ENCODE assay signal across 8 cellular contexts in the genomic region with DNA sequence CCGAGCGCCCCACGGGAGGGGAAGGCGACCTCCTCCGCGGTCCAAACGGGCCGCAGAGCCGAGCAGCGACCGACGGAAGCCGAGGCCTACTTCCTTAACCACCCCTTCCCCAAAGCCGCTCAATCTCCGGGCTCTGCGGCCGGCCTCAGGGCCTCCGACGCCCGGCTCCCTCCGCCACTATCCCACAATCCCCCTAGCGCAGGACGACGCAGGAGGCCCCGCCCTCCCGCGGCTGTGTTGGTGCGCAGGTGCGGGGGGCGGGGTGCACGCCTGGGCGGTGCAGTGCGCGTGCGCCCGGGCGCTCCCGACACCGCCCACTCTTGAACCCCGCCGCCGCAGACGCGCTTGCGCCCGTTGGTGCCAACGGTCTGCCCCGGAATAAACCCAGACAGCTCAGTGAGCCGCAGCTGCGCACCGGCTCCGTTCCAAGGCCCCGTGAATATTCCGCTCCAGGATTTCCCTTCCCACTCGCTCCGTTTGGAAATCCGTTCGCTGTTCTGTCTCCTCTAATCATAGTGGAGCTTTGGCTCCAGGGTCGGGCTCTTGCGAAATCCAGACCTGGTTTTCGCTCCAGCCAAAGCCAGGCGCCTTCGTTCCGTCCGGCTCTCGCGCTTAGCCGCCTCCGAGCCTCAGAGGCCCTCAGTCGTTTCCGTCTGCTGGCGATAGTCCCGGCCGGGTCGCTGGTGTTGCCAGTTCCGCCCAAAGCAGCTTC. TPM values are rescaled to one million over a fixed set of nuclear protein-coding genes. Genes with fewer than 3 reads are reported as not detected.
DNase-seq lines count a peak whose midpoint lies in the region; ATAC-seq and TF ChIP-seq lines count a peak whose summit lies in the region.

A gene with protein sequence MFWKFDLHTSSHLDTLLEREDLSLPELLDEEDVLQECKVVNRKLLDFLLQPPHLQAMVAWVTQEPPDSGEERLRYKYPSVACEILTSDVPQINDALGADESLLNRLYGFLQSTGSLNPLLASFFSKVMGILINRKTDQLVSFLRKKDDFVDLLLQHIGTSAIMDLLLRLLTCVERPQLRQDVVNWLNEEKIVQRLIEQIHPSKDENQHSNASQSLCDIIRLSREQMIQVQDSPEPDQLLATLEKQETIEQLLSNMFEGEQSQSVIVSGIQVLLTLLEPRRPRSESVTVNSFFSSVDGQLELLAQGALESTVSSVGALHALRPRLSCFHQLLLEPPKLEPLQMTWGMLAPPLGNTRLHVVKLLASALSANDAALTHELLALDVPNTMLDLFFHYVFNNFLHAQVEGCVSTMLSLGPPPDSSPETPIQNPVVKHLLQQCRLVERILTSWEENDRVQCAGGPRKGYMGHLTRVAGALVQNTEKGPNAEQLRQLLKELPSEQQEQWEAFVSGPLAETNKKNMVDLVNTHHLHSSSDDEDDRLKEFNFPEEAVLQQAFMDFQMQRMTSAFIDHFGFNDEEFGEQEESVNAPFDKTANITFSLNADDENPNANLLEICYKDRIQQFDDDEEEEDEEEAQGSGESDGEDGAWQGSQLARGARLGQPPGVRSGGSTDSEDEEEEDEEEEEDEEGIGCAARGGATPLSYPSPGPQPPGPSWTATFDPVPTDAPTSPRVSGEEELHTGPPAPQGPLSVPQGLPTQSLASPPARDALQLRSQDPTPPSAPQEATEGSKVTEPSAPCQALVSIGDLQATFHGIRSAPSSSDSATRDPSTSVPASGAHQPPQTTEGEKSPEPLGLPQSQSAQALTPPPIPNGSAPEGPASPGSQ (minus strand): TSS at position 190 of the 712 bp plus-strand sequence. CDS start 11,914 bp downstream, outside the sequence.

- H3K4me3 ChIP-seq in testis, result peak within 1 kb of the TSS; percentile 93 to 98

- H3K36me3 Mint-ChIP-seq in activated naive CD8-positive, alpha-beta T cell, result peaks cover 16% of the 10 kb centered on the region

- TF ChIP-seq CTCF in GM10248 (IDR thresholded peaks at IDR 0.05; ENCODE audit: control extremely low read depth, extremely low read depth, low read depth, missing control alignments) (no peak), omental fat pad (IDR thresholded peaks at IDR 0.05) (no peak), testis (IDR thresholded peaks at IDR 0.05) (no peak)

- no peaks in the 10 kb centered on the region for H3K27me3 Mint-ChIP-seq in activated naive CD8-positive, alpha-beta T cell

- POLR2A ChIA-PET in GM10248 (lab: Yijun Ruan, JAX), result interaction anchor here (0.8 to 2.1 kb wide), 3 partner anchors 18 to 148 kb away, joined by 4 to 8 read pairs (median 7); a partner anchor contains a TSS

- H3K36me3 ChIP-seq in testis (ENCODE audit: low read depth, missing control alignments), result no peaks in the 10 kb centered on the region

- peak within 1 kb of the TSS; percentile 98 for H3K27ac Mint-ChIP-seq in activated naive CD8-positive, alpha-beta T cell

- peak; percentile 68 for ATAC-seq in HG02623 (IDR thresholded peaks at IDR 0.05; ENCODE audit: unreplicated experiment)
- ATAC-seq in omental fat pad (ENCODE audit: low FRiP score), result peak; percentile 99

- no peaks in the 10 kb centered on the region for H3K9me3 Mint-ChIP-seq in activated naive CD8-positive, alpha-beta T cell (ENCODE audit: low read depth)

- intact Hi-C loops in testis (cut with DNase I; ENCODE audit: low total_unique reads), result no loop called here

- CTCF ChIA-PET in GM10248 (lab: Yijun Ruan, JAX), result interaction anchor here (1.1 to 2.1 kb wide), 6 partner anchors 8 to 245 kb away, joined by 3 to 5 read pairs (median 5); no protein-coding TSS in a partner anchor

- H3K4me1 ChIP-seq in testis, result peaks cover 31% of the 10 kb centered on the region

- peak; percentile 65 for TF ChIP-seq POLR2A in testis (IDR thresholded peaks at IDR 0.05)

- H3K9me3 ChIP-seq in testis, result no peaks in the 10 kb centered on the region

- H3K4me3 Mint-ChIP-seq in activated naive CD8-positive, alpha-beta T cell, result peak within 1 kb of the TSS; percentile 97

- peak within 1 kb of the TSS; percentile 88 to 97 for H3K27ac ChIP-seq in testis

- WGBS in testis, 2 donors, result 0 to 1% methylated on average over 45 to 71 of the region's 76 CpGs

- H3K27me3 ChIP-seq in testis, result no peaks in the 10 kb centered on the region

- peaks cover 35% of the 10 kb centered on the region for H3K4me1 Mint-ChIP-seq in activated naive CD8-positive, alpha-beta T cell (ENCODE audit: low read depth)

- DNase-seq in GM10248 (ENCODE audit: extremely low spot score), result peak; percentile 97
- DNase-seq in NCI-H1105 (lab: John Stamatoyannopoulos, UW), result peak; percentile 99
- DNase-seq in SKM-1 treated with dmso at 0.1 percent for 144 hours (lab: John Stamatoyannopoulos, UW; ENCODE audit: unreplicated experiment), result peak; percentile 82
- peak; percentile 100 for DNase-seq in glomerular visceral epithelial cell (ENCODE audit: extremely low spot score)
- peak; percentile 80 for DNase-seq in omental fat pad (ENCODE audit: low spot score)
- DNase-seq in testis, result peak; percentile 98

RNA-seq across cellular contexts. Expression of the gene that starts here (rescaled TPM):
- total RNA-seq in omental fat pad (10 to 100 TPM; 27.8 to 43.6 (median 35.5) TPM), testis (100 to 1,000 TPM; 178 to 179 TPM)
- 217 TPM for polyA plus RNA-seq in testis (ENCODE audit: insufficient read depth, low read depth, low replicate concordance)

Comparison
In these comparisons a context has a peak if more than half of its experiments do, and no peak if none do; other contexts are left out.
1. Peak in every context shown above with its lines: DNase-seq, ATAC-seq, H3K4me3 ChIP-seq and H3K27ac ChIP-seq.
2. RNA of the gene that starts here (total RNA-seq): 178 to 179 TPM in testis; 27.8 to 43.6 TPM in omental fat pad; every median in the first group is over 4 times any median in the second.